ENCODE assay signal across 8 cellular contexts in the genomic region with DNA sequence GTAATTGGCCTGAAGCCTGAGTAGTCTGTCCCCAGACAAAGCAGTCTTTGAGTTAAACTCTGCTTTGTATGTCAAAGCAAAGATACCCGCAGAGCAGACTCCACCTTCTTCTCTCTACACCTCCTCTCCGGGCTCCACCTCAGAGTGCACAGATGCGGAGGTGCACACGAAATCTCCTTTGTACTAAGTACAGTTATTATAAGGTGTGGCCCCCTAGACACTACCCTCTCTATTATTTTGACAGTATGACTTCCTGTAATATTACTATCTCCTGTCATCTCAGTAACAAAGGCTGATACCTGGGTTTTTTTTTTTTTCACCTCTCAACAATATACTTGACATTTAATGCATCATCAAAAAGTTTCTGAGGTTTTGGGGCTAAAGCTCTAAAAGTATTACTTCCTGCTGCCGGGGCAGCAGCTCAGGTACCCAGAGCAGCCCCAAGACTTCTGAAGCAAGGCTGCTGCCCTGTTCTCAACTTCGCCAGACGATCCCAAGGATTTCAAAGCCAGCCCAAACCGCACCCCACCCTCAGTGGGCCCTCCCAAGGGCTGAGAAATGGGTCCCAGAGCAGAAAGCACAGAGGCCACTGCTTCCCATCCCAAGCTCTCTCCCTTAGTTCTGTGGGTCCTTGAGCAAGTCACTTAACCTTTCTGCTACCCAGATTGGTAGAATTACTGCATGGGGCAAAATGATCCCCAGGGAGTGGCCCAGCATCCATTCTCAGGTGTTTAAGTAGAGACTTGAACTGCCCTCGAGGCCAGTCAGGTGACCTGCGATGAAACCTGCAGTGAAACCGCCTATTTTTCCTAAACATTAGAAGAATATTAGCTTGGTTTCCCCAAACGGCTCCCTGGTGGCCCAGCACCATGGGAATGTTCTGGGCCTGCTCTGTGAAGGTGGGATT.
DNase-seq lines count a peak whose midpoint lies in the region; ATAC-seq, FAIRE-seq and TF ChIP-seq lines count a peak whose summit lies in the region.

No MANE protein-coding gene starts in this region.

- no peak overlapping the region for H2AFZ ChIP-seq in Loucy (ENCODE audit: low read length)

- peaks cover 83% of the 10 kb centered on the region for H3K4me1 Mint-ChIP-seq in activated T-cell treated with anti-CD3 and anti-CD28 coated beads, Interleukin-2, amount 50 U/mL, for 4 hours (ENCODE audit: low read depth)

- peak overlapping the region; percentile 29 for H3K4me3 Mint-ChIP-seq in activated T-cell treated with anti-CD3 and anti-CD28 coated beads, Interleukin-2, amount 50 U/mL, for 4 hours

- H3K9me3 Mint-ChIP-seq in activated T-cell treated with anti-CD3 and anti-CD28 coated beads, Interleukin-2, amount 50 U/mL, for 4 hours: no peaks in the 10 kb centered on the region

- TF ChIP-seq CTCF in GM10248 (IDR thresholded peaks at IDR 0.05; ENCODE audit: control extremely low read depth, extremely low read depth, low read depth, missing control alignments) (no peak), Loucy (conservative IDR thresholded peaks at IDR 0.05; ENCODE audit: low read length) (no peak), ovary (IDR thresholded peaks at IDR 0.05) (no peak), BE2C (IDR thresholded peaks at IDR 0.05; ENCODE audit: low read depth, low read length) (no peak)

- no peaks in the 10 kb centered on the region for H3F3A ChIP-seq in Loucy (ENCODE audit: low read depth)

- ATAC-seq in activated T-cell treated with anti-CD3 and anti-CD28 coated beads, Interleukin-2, amount 50 U/mL, for 4 hours: peak; percentile 92 to 95

- H3K27me3 ChIP-seq in Loucy (ENCODE audit: insufficient read depth, low read length, poor library complexity, severe bottlenecking) (no peaks in the 10 kb centered on the region), small intestine (ENCODE audit: control insufficient read depth in 2 of 2, insufficient read depth in 2 of 2, low read length in 2 of 2) (no peaks in the 10 kb centered on the region), ovary (no peaks in the 10 kb centered on the region), BE2C (peaks cover 2% of the 10 kb centered on the region; the same call in 1 of the 2 replicates)

- intact Hi-C loops in ovary (cut with DNase I): no loop called here

- H3K4me1 ChIP-seq in Loucy (ENCODE audit: insufficient read depth, low read length, poor library complexity, severe bottlenecking) (peaks cover 26% of the 10 kb centered on the region), small intestine (ENCODE audit: control insufficient read depth in 2 of 2, insufficient read depth in 1 of 2, low read depth in 1 of 2, low read length in 1 of 2) (peaks cover 0 to 3% of the 10 kb centered on the region in 2 donors), ovary (ENCODE audit: insufficient read depth) (peaks cover 8% of the 10 kb centered on the region), BE2C (no peaks in the 10 kb centered on the region)

- no peaks in the 10 kb centered on the region for H3K79me2 ChIP-seq in Loucy (ENCODE audit: insufficient read depth, low read length)

- FAIRE-seq in small intestine (lab: Jason Lieb, UNC): no peak

- H4K20me1 ChIP-seq in Loucy (ENCODE audit: insufficient read depth, low read length, poor library complexity, severe bottlenecking): no peaks in the 10 kb centered on the region

- WGBS in small intestine, 3 donors: 60 to 67% (median 61%) methylated on average over 12 of the region's 12 CpGs
- 91 to 92% (median 91%) methylated on average over 12 of the region's 12 CpGs for WGBS in ovary, 3 donors

- H3K27ac ChIP-seq in small intestine (ENCODE audit: low read depth in 1 of 2, low read length in 1 of 2): peak overlapping the region in 1 of 2 donors; percentile 71
- H3K27ac ChIP-seq in ovary: no peak overlapping the region

- no peaks in the 10 kb centered on the region for H3K27me3 Mint-ChIP-seq in activated T-cell treated with anti-CD3 and anti-CD28 coated beads, Interleukin-2, amount 50 U/mL, for 4 hours (ENCODE audit: low read depth)

- no peaks in the 10 kb centered on the region for H3K9me2 ChIP-seq in Loucy (replicated peaks; ENCODE audit: low read depth, low read length)

- H3K36me3 Mint-ChIP-seq in activated T-cell treated with anti-CD3 and anti-CD28 coated beads, Interleukin-2, amount 50 U/mL, for 4 hours (ENCODE audit: insufficient read depth): no peaks in the 10 kb centered on the region

- POLR2A ChIA-PET in GM10248 (lab: Yijun Ruan, JAX): no interaction called here

- H3K4me2 ChIP-seq in Loucy (ENCODE audit: low read depth, low read length, poor library complexity, severe bottlenecking): peak overlapping the region; percentile 5

- no peak overlapping the region for H3K4me3 ChIP-seq in Loucy (ENCODE audit: low read length, poor library complexity, severe bottlenecking)
- H3K4me3 ChIP-seq in small intestine (ENCODE audit: low read depth in 1 of 2, low read length in 2 of 2): no peak overlapping the region
- H3K4me3 ChIP-seq in ovary: no peak overlapping the region
- H3K4me3 ChIP-seq in BE2C (ENCODE audit: low read depth, low read length): no peak overlapping the region

- no peak for TF ChIP-seq POLR2A in ovary (IDR thresholded peaks at IDR 0.05)

- peak; percentile 33 for DNase-seq in GM10248 (ENCODE audit: extremely low spot score)
- DNase-seq in activated T-cell treated with anti-CD3 and anti-CD28 coated beads, Interleukin-2, amount 50 U/mL, for 4 hours: peak; percentile 67
- DNase-seq in small intestine: peak; percentile 58
- DNase-seq in ovary: no peak
- DNase-seq in NCI-H187 (lab: John Stamatoyannopoulos, UW): no peak
- no peak for DNase-seq in BE2C
- DNase-seq in HPDE6-E6E7 (ENCODE audit: extremely low spot score): no peak

- no peak overlapping the region for H3K9ac ChIP-seq in Loucy (ENCODE audit: low read depth, low read length, poor library complexity, severe bottlenecking)

- H3K9me3 ChIP-seq in Loucy (ENCODE audit: insufficient read depth, low read depth, low read length) (no peaks in the 10 kb centered on the region), small intestine (ENCODE audit: control insufficient read depth, low read depth) (no peaks in the 10 kb centered on the region), ovary (no peaks in the 10 kb centered on the region), BE2C (no peaks in the 10 kb centered on the region)

- TF ChIP-seq EP300 in ovary (IDR thresholded peaks at IDR 0.05): no peak

- H3K36me3 ChIP-seq in Loucy (ENCODE audit: insufficient read depth, low read length): no peaks in the 10 kb centered on the region
- H3K36me3 ChIP-seq in small intestine (ENCODE audit: control insufficient read depth in 2 of 2, insufficient read depth in 2 of 2, low read length in 2 of 2): no peaks in the 10 kb centered on the region
- no peaks in the 10 kb centered on the region for H3K36me3 ChIP-seq in ovary
- no peaks in the 10 kb centered on the region for H3K36me3 ChIP-seq in BE2C

- CTCF ChIA-PET in GM10248 (lab: Yijun Ruan, JAX): interaction anchor here (1.0 to 1.4 kb wide), 3 partner anchors 15 to 142 kb away, joined by 3 read pairs; no protein-coding TSS in a partner anchor

Comparison
In these comparisons a context has a peak if more than half of its experiments do, and no peak if none do; other contexts are left out.
1. DNase-seq: peak in GM10248 (single experiment), activated T-cell treated with anti-CD3 and anti-CD28 coated beads, Interleukin-2, amount 50 U/mL, for 4 hours (single experiment) and small intestine (single experiment); none in ovary (0 of 5), NCI-H187 (0 of 2), BE2C (single experiment) and HPDE6-E6E7 (single experiment).